In genomic region chr6:83429857-83430605, GRCh38 we compare ENCODE assay signal across 8 cellular contexts. TPM values are rescaled to one million over a fixed set of nuclear protein-coding genes. Genes with fewer than 3 reads are reported as not detected.
DNase-seq lines count a peak whose midpoint lies in the region; ATAC-seq, FAIRE-seq and TF ChIP-seq lines count a peak whose summit lies in the region.

No MANE protein-coding gene starts in this region.

- no peak for TF ChIP-seq POLR2A in H54 (IDR thresholded peaks at IDR 0.05; ENCODE audit: low read depth, low read length)

- H3K9me3 Mint-ChIP-seq in CD8-positive, alpha-beta T cell: peaks cover 5% of the 10 kb centered on the region

- H3K4me1 Mint-ChIP-seq in CD8-positive, alpha-beta T cell (ENCODE audit: low read depth): no peaks in the 10 kb centered on the region

- H3K27ac ChIP-seq in CD8-positive, alpha-beta T cell (ENCODE audit: low read depth, low read length): no peak overlapping the region

- H3K27me3 ChIP-seq in CD8-positive, alpha-beta T cell (ENCODE audit: insufficient read depth, low read length): no peaks in the 10 kb centered on the region
- H3K27me3 ChIP-seq in endocrine pancreas (ENCODE audit: control insufficient read depth, insufficient read depth, low read length): no peaks in the 10 kb centered on the region

- H3K4me1 ChIP-seq in CD8-positive, alpha-beta T cell (ENCODE audit: insufficient read depth, low read length): no peaks in the 10 kb centered on the region
- peaks cover 3% of the 10 kb centered on the region for H3K4me1 ChIP-seq in endocrine pancreas (ENCODE audit: control insufficient read depth, insufficient read depth, low read length)

- H3K36me3 ChIP-seq in CD8-positive, alpha-beta T cell (ENCODE audit: insufficient read depth, low read length): no peaks in the 10 kb centered on the region
- no peaks in the 10 kb centered on the region for H3K36me3 ChIP-seq in endocrine pancreas (ENCODE audit: control insufficient read depth, insufficient read depth, low read length)

- H3K9ac ChIP-seq in endocrine pancreas (ENCODE audit: control insufficient read depth, insufficient read depth, low read length): peak overlapping the region; percentile 70

- peak overlapping the region; percentile 23 for H3K4me3 Mint-ChIP-seq in CD8-positive, alpha-beta T cell

- no peak overlapping the region for H3K4me3 ChIP-seq in CD8-positive, alpha-beta T cell (ENCODE audit: low read depth, low read length)
- H3K4me3 ChIP-seq in endocrine pancreas (ENCODE audit: control insufficient read depth, insufficient read depth, low read length): peak overlapping the region; percentile 79

- ATAC-seq in CD8-positive, alpha-beta T cell: no peak

- intact Hi-C loops in CD8-positive, alpha-beta T cell (cut with DNase I, micrococcal nuclease): no loop called here

- peak; percentile 90 for FAIRE-seq in H54 (lab: Jason Lieb, UNC)

- TF ChIP-seq CTCF in CD8-positive, alpha-beta T cell (IDR thresholded peaks at IDR 0.05): no peak

- CTCF ChIA-PET in CD8-positive, alpha-beta T cell (lab: Charles Lee): no interaction called here

- POLR2A ChIA-PET in CD8-positive, alpha-beta T cell (lab: Charles Lee): no interaction called here

- peak overlapping the region; percentile 45 for H3K27ac Mint-ChIP-seq in CD8-positive, alpha-beta T cell

- H3K9me3 ChIP-seq in CD8-positive, alpha-beta T cell (ENCODE audit: low read length): no peaks in the 10 kb centered on the region
- H3K9me3 ChIP-seq in endocrine pancreas (ENCODE audit: control insufficient read depth, low read length): no peaks in the 10 kb centered on the region

- no peak for DNase-seq in CD8-positive, alpha-beta T cell
- DNase-seq in H54 (ENCODE audit: insufficient read length, low spot score) (peak; percentile 13), NCI-H69 (lab: John Stamatoyannopoulos, UW) (peak; percentile 22), midbrain (lab: John Stamatoyannopoulos, UW) (peak; percentile 36), NCI-H1105 (lab: John Stamatoyannopoulos, UW) (no peak), RKO (ENCODE audit: low spot score) (no peak)
- no peak for DNase-seq in activated CD8-positive, alpha-beta memory T cell treated with anti-CD3 and anti-CD28 coated beads, Interleukin-2, amount 50 U/mL, for 48 hours

- no peaks in the 10 kb centered on the region for H3K36me3 Mint-ChIP-seq in CD8-positive, alpha-beta T cell

- peaks cover 25% of the 10 kb centered on the region for H3K27me3 Mint-ChIP-seq in CD8-positive, alpha-beta T cell (ENCODE audit: low read depth)

RNA-seq across cellular contexts. Expression of gene ME1, which starts 0.8 kb away (rescaled TPM):
- 1 to 10 TPM in 1 of 2 experiments, under 1 TPM in 1; 0.73 to 1.3 TPM for total RNA-seq in CD8-positive, alpha-beta T cell

Comparison
In these comparisons a context has a peak if more than half of its experiments do, and no peak if none do; other contexts are left out.
1. DNase-seq: peak in H54 (single experiment), NCI-H69 (single experiment) and midbrain (single experiment); none in CD8-positive, alpha-beta T cell (0 of 7), NCI-H1105 (single experiment), activated CD8-positive, alpha-beta memory T cell treated with anti-CD3 and anti-CD28 coated beads, Interleukin-2, amount 50 U/mL, for 48 hours (single experiment) and RKO (single experiment).